In the genomic region with DNA sequence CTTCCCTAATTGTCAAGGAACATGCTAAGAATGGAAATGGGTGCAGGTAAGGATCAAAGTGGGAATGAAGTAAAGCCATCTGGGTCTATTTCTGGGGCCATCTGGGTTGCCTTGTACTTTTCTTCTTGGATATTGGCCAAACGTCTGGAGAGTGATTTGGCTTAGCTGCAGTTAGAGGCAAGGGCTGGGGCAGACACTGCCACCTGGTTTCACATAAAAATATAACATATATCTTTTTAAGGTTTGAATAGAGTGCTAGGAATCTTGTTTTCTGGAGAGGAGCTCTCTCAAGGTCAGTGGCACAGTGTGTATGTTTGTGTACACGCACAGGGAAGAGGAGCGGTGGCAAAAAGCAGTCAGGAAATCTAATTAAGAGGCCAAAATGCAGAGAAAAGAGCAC, we compare ENCODE assay signal across 23 cellular contexts. TPM values are rescaled to one million over a fixed set of nuclear protein-coding genes. Genes with fewer than 3 reads are reported as not detected.
"Had no signal": no experiment of that assay in that cellular context is flagged by ENCODE, and none has a peak within 500 bp of the region (broad histone marks: within the 10 kb centered on the region; RNA-seq: fewer than 3 reads in every experiment).

No MANE protein-coding gene starts in this region.

- H3K9me3 ChIP-seq: neutrophil, ovary, upper lobe of left lung had no signal

- H3K4me1 Mint-ChIP-seq: nephron had no signal

- H3K36me3 Mint-ChIP-seq: activated naive CD4-positive, alpha-beta T cell treated with anti-CD3 and anti-CD28 coated beads, Interleukin-2, amount 10 ng/mL, durations not matched to agents 7 days and 5 days had no signal

- H3K36me3 ChIP-seq: neutrophil, ovary, upper lobe of left lung had no signal

- DNase-seq: activated CD4-positive, alpha-beta memory T cell treated with anti-CD3 and anti-CD28 coated beads, Interleukin-2, amount 10 ng/mL, durations not matched to agents 7 days and 5 days; activated CD4-positive, alpha-beta T cell treated with anti-CD3 and anti-CD28 coated beads for 4 hours; activated CD4-positive, CD25-positive, alpha-beta regulatory T cell; activated effector memory CD4-positive, alpha-beta T cell treated with Interleukin-2 at 50 U/mL for 16 hours; activated naive CD4-positive, alpha-beta T cell treated with anti-CD3 and anti-CD28 coated beads, Interleukin-2, amount 10 ng/mL, durations not matched to agents 7 days and 5 days; activated T-cell treated with anti-CD3 and anti-CD28 coated beads, Interleukin-2, amount 50 U/mL, for 72 hours; amygdala; cortex of kidney; erythroblast; foreskin fibroblast; left colon; mesenchymal stem cell; ovary; right cardiac atrium; stimulated activated CD4-positive, alpha-beta T cell treated with anti-CD3 and anti-CD28 coated beads, Interleukin-4, amount 100 ng/mL, for 24 hours; stimulated activated naive CD8-positive, alpha-beta T cell treated with anti-CD3 and anti-CD28 coated beads, Interleukin-15, Interleukin-2, amounts not matched to agents 100 U/mL and 50 U/mL, for 24 hours; upper lobe of left lung had no signal

- H3K27ac Mint-ChIP-seq: activated CD4-positive, alpha-beta memory T cell treated with anti-CD3 and anti-CD28 coated beads, Interleukin-2, amount 10 ng/mL, durations not matched to agents 7 days and 5 days; activated naive CD4-positive, alpha-beta T cell treated with anti-CD3 and anti-CD28 coated beads, Interleukin-2, amount 10 ng/mL, durations not matched to agents 7 days and 5 days; nephron had no signal

- ATAC-seq: activated T-cell treated with anti-CD3 and anti-CD28 coated beads, Interleukin-2, amount 50 U/mL, for 72 hours; left colon; right cardiac atrium; stimulated activated naive CD8-positive, alpha-beta T cell treated with anti-CD3 and anti-CD28 coated beads, Interleukin-15, Interleukin-2, amounts not matched to agents 100 U/mL and 50 U/mL, for 24 hours had no signal

- H3K27ac ChIP-seq: neutrophil, ovary, upper lobe of left lung had no signal

- H3K4me3 Mint-ChIP-seq: activated CD4-positive, alpha-beta memory T cell treated with anti-CD3 and anti-CD28 coated beads, Interleukin-2, amount 10 ng/mL, durations not matched to agents 7 days and 5 days; activated naive CD4-positive, alpha-beta T cell treated with anti-CD3 and anti-CD28 coated beads, Interleukin-2, amount 10 ng/mL, durations not matched to agents 7 days and 5 days; activated T-cell treated with anti-CD3 and anti-CD28 coated beads, Interleukin-2, amount 50 U/mL, for 72 hours; nephron had no signal

- H3K27me3 ChIP-seq: neutrophil, ovary, upper lobe of left lung had no signal

- H3K4me3 ChIP-seq: ovary, upper lobe of left lung had no signal

- H3K4me1 ChIP-seq: upper lobe of left lung had no signal

- H3K27me3 Mint-ChIP-seq: activated naive CD4-positive, alpha-beta T cell treated with anti-CD3 and anti-CD28 coated beads, Interleukin-2, amount 10 ng/mL, durations not matched to agents 7 days and 5 days had no signal

RNA-seq across cellular contexts. Expression of a gene that starts 24.7 kb away (rescaled TPM):
- total RNA-seq: bronchial epithelial cell, glomerular endothelial cell, myocyte, pulmonary artery endothelial cell had no signal
